Comparison of ENCODE assay signal across 1 cellular context in the genomic region with DNA sequence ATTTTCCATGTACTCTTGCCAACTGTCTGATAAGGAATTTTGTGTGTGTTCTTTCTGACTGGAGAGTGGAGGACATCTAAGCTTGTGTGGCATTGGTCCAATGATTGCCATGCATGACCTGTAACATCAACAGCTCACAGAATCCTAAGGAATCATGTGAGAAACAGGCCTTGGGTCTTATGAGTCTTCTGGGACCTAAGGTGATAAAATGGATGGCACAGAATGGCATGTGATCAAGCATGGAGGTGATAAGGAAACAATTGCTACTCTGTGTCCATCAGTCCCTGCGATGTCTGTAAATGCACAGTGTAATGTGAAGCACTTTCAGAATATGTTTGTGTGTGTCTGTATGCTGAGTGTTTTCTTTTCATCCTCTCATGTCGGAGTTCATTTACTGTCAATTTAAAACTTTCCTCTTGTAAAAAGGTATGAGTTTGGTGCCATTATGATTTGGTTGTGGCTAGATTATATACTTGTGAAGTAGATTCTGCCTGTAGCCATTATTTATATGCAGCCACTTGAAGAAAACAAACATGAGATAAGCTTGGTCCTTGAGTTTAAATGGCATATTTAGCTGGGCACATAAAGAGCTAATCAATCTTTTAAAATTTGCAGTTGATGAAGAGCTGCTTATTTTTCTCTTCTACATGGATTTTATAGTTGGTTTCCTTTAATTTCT.
TF ChIP-seq lines count a peak whose summit lies in the region.

No MANE protein-coding gene starts in this region.

TF ChIP-seq in GM23338, 12 proteins besides CTCF, POLR2A, EP300 and RAD21 (continued from another document):
- TF ChIP-seq, protein P1, sequence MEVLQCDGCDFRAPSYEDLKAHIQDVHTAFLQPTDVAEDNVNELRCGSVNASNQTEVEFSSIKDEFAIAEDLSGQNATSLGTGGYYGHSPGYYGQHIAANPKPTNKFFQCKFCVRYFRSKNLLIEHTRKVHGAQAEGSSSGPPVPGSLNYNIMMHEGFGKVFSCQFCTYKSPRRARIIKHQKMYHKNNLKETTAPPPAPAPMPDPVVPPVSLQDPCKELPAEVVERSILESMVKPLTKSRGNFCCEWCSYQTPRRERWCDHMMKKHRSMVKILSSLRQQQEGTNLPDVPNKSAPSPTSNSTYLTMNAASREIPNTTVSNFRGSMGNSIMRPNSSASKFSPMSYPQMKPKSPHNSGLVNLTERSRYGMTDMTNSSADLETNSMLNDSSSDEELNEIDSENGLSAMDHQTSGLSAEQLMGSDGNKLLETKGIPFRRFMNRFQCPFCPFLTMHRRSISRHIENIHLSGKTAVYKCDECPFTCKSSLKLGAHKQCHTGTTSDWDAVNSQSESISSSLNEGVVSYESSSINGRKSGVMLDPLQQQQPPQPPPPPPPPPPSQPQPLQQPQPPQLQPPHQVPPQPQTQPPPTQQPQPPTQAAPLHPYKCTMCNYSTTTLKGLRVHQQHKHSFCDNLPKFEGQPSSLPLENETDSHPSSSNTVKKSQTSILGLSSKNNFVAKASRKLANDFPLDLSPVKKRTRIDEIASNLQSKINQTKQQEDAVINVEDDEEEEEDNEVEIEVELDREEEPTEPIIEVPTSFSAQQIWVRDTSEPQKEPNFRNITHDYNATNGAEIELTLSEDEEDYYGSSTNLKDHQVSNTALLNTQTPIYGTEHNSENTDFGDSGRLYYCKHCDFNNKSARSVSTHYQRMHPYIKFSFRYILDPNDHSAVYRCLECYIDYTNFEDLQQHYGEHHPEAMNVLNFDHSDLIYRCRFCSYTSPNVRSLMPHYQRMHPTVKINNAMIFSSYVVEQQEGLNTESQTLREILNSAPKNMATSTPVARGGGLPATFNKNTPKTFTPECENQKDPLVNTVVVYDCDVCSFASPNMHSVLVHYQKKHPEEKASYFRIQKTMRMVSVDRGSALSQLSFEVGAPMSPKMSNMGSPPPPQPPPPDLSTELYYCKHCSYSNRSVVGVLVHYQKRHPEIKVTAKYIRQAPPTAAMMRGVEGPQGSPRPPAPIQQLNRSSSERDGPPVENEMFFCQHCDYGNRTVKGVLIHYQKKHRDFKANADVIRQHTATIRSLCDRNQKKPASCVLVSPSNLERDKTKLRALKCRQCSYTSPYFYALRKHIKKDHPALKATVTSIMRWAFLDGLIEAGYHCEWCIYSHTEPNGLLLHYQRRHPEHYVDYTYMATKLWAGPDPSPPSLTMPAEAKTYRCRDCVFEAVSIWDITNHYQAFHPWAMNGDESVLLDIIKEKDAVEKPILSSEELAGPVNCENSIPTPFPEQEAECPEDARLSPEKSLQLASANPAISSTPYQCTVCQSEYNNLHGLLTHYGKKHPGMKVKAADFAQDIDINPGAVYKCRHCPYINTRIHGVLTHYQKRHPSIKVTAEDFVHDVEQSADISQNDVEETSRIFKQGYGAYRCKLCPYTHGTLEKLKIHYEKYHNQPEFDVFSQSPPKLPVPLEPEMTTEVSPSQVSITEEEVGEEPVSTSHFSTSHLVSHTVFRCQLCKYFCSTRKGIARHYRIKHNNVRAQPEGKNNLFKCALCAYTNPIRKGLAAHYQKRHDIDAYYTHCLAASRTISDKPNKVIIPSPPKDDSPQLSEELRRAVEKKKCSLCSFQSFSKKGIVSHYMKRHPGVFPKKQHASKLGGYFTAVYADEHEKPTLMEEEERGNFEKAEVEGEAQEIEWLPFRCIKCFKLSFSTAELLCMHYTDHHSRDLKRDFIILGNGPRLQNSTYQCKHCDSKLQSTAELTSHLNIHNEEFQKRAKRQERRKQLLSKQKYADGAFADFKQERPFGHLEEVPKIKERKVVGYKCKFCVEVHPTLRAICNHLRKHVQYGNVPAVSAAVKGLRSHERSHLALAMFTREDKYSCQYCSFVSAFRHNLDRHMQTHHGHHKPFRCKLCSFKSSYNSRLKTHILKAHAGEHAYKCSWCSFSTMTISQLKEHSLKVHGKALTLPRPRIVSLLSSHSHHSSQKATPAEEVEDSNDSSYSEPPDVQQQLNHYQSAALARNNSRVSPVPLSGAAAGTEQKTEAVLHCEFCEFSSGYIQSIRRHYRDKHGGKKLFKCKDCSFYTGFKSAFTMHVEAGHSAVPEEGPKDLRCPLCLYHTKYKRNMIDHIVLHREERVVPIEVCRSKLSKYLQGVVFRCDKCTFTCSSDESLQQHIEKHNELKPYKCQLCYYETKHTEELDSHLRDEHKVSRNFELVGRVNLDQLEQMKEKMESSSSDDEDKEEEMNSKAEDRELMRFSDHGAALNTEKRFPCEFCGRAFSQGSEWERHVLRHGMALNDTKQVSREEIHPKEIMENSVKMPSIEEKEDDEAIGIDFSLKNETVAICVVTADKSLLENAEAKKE (CRISPR knock-in tag; IDR thresholded peaks at IDR 0.05): no peak
- TF ChIP-seq CREB1 (CRISPR knock-in tag; IDR thresholded peaks at IDR 0.05; ENCODE audit: low read depth): no peak
- no peak for TF ChIP-seq ZNF331 (CRISPR knock-in tag; IDR thresholded peaks at IDR 0.05; ENCODE audit: low read depth)
- no peak for TF ChIP-seq ZNF114 (CRISPR knock-in tag; IDR thresholded peaks at IDR 0.05)
- no peak for TF ChIP-seq POLR2AphosphoS5 (IDR thresholded peaks at IDR 0.05; ENCODE audit: low read depth)
- TF ChIP-seq, protein P2, sequence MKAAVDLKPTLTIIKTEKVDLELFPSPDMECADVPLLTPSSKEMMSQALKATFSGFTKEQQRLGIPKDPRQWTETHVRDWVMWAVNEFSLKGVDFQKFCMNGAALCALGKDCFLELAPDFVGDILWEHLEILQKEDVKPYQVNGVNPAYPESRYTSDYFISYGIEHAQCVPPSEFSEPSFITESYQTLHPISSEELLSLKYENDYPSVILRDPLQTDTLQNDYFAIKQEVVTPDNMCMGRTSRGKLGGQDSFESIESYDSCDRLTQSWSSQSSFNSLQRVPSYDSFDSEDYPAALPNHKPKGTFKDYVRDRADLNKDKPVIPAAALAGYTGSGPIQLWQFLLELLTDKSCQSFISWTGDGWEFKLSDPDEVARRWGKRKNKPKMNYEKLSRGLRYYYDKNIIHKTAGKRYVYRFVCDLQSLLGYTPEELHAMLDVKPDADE (IDR thresholded peaks at IDR 0.05): no peak
- no peak for TF ChIP-seq NANOG (IDR thresholded peaks at IDR 0.05; ENCODE audit: borderline replicate concordance)
- TF ChIP-seq, protein P3, sequence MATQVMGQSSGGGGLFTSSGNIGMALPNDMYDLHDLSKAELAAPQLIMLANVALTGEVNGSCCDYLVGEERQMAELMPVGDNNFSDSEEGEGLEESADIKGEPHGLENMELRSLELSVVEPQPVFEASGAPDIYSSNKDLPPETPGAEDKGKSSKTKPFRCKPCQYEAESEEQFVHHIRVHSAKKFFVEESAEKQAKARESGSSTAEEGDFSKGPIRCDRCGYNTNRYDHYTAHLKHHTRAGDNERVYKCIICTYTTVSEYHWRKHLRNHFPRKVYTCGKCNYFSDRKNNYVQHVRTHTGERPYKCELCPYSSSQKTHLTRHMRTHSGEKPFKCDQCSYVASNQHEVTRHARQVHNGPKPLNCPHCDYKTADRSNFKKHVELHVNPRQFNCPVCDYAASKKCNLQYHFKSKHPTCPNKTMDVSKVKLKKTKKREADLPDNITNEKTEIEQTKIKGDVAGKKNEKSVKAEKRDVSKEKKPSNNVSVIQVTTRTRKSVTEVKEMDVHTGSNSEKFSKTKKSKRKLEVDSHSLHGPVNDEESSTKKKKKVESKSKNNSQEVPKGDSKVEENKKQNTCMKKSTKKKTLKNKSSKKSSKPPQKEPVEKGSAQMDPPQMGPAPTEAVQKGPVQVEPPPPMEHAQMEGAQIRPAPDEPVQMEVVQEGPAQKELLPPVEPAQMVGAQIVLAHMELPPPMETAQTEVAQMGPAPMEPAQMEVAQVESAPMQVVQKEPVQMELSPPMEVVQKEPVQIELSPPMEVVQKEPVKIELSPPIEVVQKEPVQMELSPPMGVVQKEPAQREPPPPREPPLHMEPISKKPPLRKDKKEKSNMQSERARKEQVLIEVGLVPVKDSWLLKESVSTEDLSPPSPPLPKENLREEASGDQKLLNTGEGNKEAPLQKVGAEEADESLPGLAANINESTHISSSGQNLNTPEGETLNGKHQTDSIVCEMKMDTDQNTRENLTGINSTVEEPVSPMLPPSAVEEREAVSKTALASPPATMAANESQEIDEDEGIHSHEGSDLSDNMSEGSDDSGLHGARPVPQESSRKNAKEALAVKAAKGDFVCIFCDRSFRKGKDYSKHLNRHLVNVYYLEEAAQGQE (IDR thresholded peaks at IDR 0.05; ENCODE audit: unreplicated experiment): no peak
- no peak for TF ChIP-seq EZH2 (IDR thresholded peaks at IDR 0.05; ENCODE audit: low read depth, unreplicated experiment)
- no peak for TF ChIP-seq STAT1 (IDR thresholded peaks at IDR 0.05; ENCODE audit: unreplicated experiment)
- no peak for TF ChIP-seq EZH2phosphoT487 (IDR thresholded peaks at IDR 0.05; ENCODE audit: unreplicated experiment)
